In genomic region chr4:154018659-154019058, GRCh38 we compare ENCODE assay signal across 11 cellular contexts.
DNase-seq lines count a peak whose midpoint lies in the region; ATAC-seq, FAIRE-seq and TF ChIP-seq lines count a peak whose summit lies in the region.
"Had no signal": no experiment of that assay in that cellular context is flagged by ENCODE, and none has a peak within 500 bp of the region (broad histone marks: within the 10 kb centered on the region; RNA-seq: fewer than 3 reads in every experiment).

No MANE protein-coding gene starts in this region.

- WGBS in upper lobe of left lung, 2 donors: 48 to 62% methylated on average over 4 of the region's 4 CpGs

- no peaks in the 10 kb centered on the region for H3K4me1 ChIP-seq in upper lobe of left lung
- H3K4me1 ChIP-seq: foreskin keratinocyte, lower lobe of right lung had no signal

- DNase-seq in NCI-H82 (lab: John Stamatoyannopoulos, UW) (peak; percentile 67), astrocyte of the hippocampus (ENCODE audit: low read depth, low spot score) (peak; percentile 32), retina (peak; percentile 70), upper lobe of left lung (no peak), hippocampal formation (lab: John Stamatoyannopoulos, UW) (no peak), HTR-8/SVneo (ENCODE audit: insufficient read length, low spot score) (no peak)
- DNase-seq in activated CD4-positive, CD25-positive, alpha-beta regulatory T cell (lab: John Stamatoyannopoulos, UW): no peak
- DNase-seq: foreskin keratinocyte, lower lobe of right lung, NCI-H524 had no signal

- no peaks in the 10 kb centered on the region for H3K9me3 ChIP-seq in upper lobe of left lung
- H3K9me3 ChIP-seq: lower lobe of right lung had no signal

- TF ChIP-seq EP300 in upper lobe of left lung (IDR thresholded peaks at IDR 0.05): no peak

- no peak overlapping the region for H3K4me3 ChIP-seq in upper lobe of left lung
- H3K4me3 ChIP-seq: lower lobe of right lung had no signal

- FAIRE-seq in HTR-8/SVneo (lab: Jason Lieb, UNC): no peak

- TF ChIP-seq POLR2A in upper lobe of left lung (IDR thresholded peaks at IDR 0.05): no peak

- 0 out of 3 replicates have a peak, but pooled peaks have one; percentile 16 for TF ChIP-seq CTCF in GM12872 (IDR thresholded peaks at IDR 0.05; ENCODE audit: insufficient read depth, low read depth, low read length)
- no peak for TF ChIP-seq CTCF in upper lobe of left lung (IDR thresholded peaks at IDR 0.05)

- no peaks in the 10 kb centered on the region for H3K27me3 ChIP-seq in upper lobe of left lung
- H3K27me3 ChIP-seq: foreskin keratinocyte had no signal

- H3K27ac ChIP-seq in upper lobe of left lung: no peak overlapping the region
- H3K27ac ChIP-seq: foreskin keratinocyte, lower lobe of right lung had no signal

- no peaks in the 10 kb centered on the region for H3K36me3 ChIP-seq in upper lobe of left lung
- H3K36me3 ChIP-seq: lower lobe of right lung had no signal

- ATAC-seq in upper lobe of left lung (ENCODE audit: low FRiP score in 2 of 2): no peak
- ATAC-seq: foreskin keratinocyte, lower lobe of right lung had no signal

Comparison
In these comparisons a context has a peak if more than half of its experiments do, and no peak if none do; other contexts are left out.
1. DNase-seq: peak in NCI-H82 (single experiment), astrocyte of the hippocampus (single experiment) and retina (single experiment); none in upper lobe of left lung (0 of 2), hippocampal formation (0 of 2), activated CD4-positive, CD25-positive, alpha-beta regulatory T cell (0 of 4) and HTR-8/SVneo (single experiment).